ENCODE assay signal across 19 cellular contexts in the genomic region with DNA sequence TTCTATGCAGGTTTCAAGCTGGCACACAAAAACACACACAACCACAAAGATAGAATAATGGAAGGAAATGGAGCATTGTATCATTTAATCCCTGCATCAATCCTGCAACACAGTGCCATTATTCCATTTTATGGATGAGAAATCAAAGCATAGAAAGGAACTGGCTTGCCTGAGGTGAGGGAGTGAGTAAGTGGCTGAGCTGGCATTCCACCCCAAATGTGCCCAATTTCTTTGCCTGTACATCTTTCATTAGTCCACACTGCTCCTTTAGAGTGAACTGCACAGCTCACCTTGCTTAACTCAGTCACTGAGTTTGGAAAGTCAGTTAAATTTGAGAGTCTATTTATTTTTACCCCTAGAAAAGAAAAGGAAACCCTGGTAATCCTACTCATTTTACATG. TPM values are rescaled to one million over a fixed set of nuclear protein-coding genes. Genes with fewer than 3 reads are reported as not detected.
DNase-seq lines count a peak whose midpoint lies in the region; ATAC-seq, FAIRE-seq and TF ChIP-seq lines count a peak whose summit lies in the region.
"Had no signal": no experiment of that assay in that cellular context is flagged by ENCODE, and none has a peak within 500 bp of the region (broad histone marks: within the 10 kb centered on the region; RNA-seq: fewer than 3 reads in every experiment).

No MANE protein-coding gene starts in this region.

- FAIRE-seq in endothelial cell of umbilical vein (lab: Jason Lieb, UNC), result no peak
- FAIRE-seq: GM12878, H1, RCC 7860 had no signal

- H3K36me3 ChIP-seq in left ventricle myocardium inferior (no peaks in the 10 kb centered on the region), endothelial cell of umbilical vein (ENCODE audit: control insufficient read depth in 2 of 2, extremely low read depth in 1 of 2, insufficient read depth in 2 of 2, low read length in 2 of 2) (no peaks in the 10 kb centered on the region)

- dilution Hi-C loops in endothelial cell of umbilical vein (cut with MboI; ENCODE audit: extremely low pct_ligation_motif_present, low sequenced_read_pairs), result no loop called here

- no peak for DNase-seq in left ventricle myocardium inferior
- no peak for DNase-seq in right cardiac atrium
- no peak for DNase-seq in endothelial cell of umbilical vein (ENCODE audit: low read depth, low spot score)
- no peak for DNase-seq in omental fat pad (ENCODE audit: low spot score)
- DNase-seq in germinal center (ENCODE audit: low spot score), result no peak
- no peak for DNase-seq in nucleus accumbens (lab: John Stamatoyannopoulos, UW)
- DNase-seq in NCI-H1048 (lab: John Stamatoyannopoulos, UW), result no peak
- DNase-seq: DMS 273 treated with DMSO at 0.1 percent for 48 hours, GDM1, KBM-7, NCI-H1092, NCI-H524, SIG-M5 had no signal

- no peak for TF ChIP-seq POLR2A in endothelial cell of umbilical vein (IDR thresholded peaks at IDR 0.05; ENCODE audit: low read depth, low read length)

- H3K27me3 ChIP-seq in left ventricle myocardium inferior (ENCODE audit: low read depth), result no peaks in the 10 kb centered on the region
- no peaks in the 10 kb centered on the region for H3K27me3 ChIP-seq in right cardiac atrium (ENCODE audit: control insufficient read depth, insufficient read depth)
- H3K27me3 ChIP-seq in endothelial cell of umbilical vein (ENCODE audit: control insufficient read depth in 2 of 2, insufficient read depth in 2 of 2, low read length in 2 of 2), result no peaks in the 10 kb centered on the region

- H3K4me3 ChIP-seq in left ventricle myocardium inferior (no peak overlapping the region), right cardiac atrium (ENCODE audit: low read length) (no peak overlapping the region), endothelial cell of umbilical vein (replicated peaks in 1 of 3; ENCODE audit: insufficient read depth in 1 of 3, low read depth in 1 of 3, low read length in 3 of 3) (no peak overlapping the region)
- H3K4me3 ChIP-seq: GM12878 had no signal

- CTCF ChIA-PET in endothelial cell of umbilical vein (lab: Charles Lee), result interaction anchor here (0.8 to 2.1 kb wide), 5 partner anchors 10 to 49 kb away, joined by 3 to 8 read pairs (median 3); no protein-coding TSS in a partner anchor

- H3K9ac ChIP-seq in endothelial cell of umbilical vein (replicated peaks; ENCODE audit: extremely low read depth, insufficient read depth, low read length), result no peak overlapping the region

- BruUV-seq in endothelial cell of umbilical vein (replicated peaks; lab: Mats Ljungman, UMichigan), result no TSS peak

- no peaks in the 10 kb centered on the region for H3K9me1 ChIP-seq in endothelial cell of umbilical vein (replicated peaks; ENCODE audit: control insufficient read depth, extremely low read depth, insufficient read depth, low read length)

- H4K20me1 ChIP-seq in endothelial cell of umbilical vein (replicated peaks; ENCODE audit: control insufficient read depth, extremely low read depth, insufficient read depth, low read length), result no peaks in the 10 kb centered on the region

- peak overlapping the region; percentile 21 for H2AFZ ChIP-seq in endothelial cell of umbilical vein (ENCODE audit: low read depth, low read length)

- TF ChIP-seq CTCF in left ventricle myocardium inferior (IDR thresholded peaks at IDR 0.05; ENCODE audit: borderline replicate concordance), result no peak
- no peak for TF ChIP-seq CTCF in endothelial cell of umbilical vein (IDR thresholded peaks at IDR 0.05; ENCODE audit: extremely low read depth in 1 of 2, insufficient read depth in 1 of 2, low read depth in 1 of 2, low read length in 2 of 2)
- no peak for TF ChIP-seq CTCF in omental fat pad (IDR thresholded peaks at IDR 0.05)

- H3K79me2 ChIP-seq in endothelial cell of umbilical vein (ENCODE audit: control insufficient read depth, insufficient read depth, low read length), result no peaks in the 10 kb centered on the region

- ATAC-seq in right cardiac atrium (no peak), omental fat pad (ENCODE audit: low FRiP score) (peak; percentile 16), HG02981 (IDR thresholded peaks at IDR 0.05; ENCODE audit: unreplicated experiment) (no peak)
- ATAC-seq: GM12878 had no signal

- POLR2A ChIA-PET in endothelial cell of umbilical vein (lab: Charles Lee), result no interaction called here

- peak overlapping the region; percentile 87 for H3K4me2 ChIP-seq in endothelial cell of umbilical vein (ENCODE audit: insufficient read depth, low read length)

- intact Hi-C loops in left ventricle myocardium inferior (cut with micrococcal nuclease) (no loop called here), right cardiac atrium (cut with DNase I) (no loop called here), endothelial cell of umbilical vein (cut with micrococcal nuclease) (no loop called here)

- H3K9me3 ChIP-seq in left ventricle myocardium inferior (replicated peaks) (no peaks in the 10 kb centered on the region), right cardiac atrium (ENCODE audit: control insufficient read depth, low read length) (no peaks in the 10 kb centered on the region), endothelial cell of umbilical vein (replicated peaks; ENCODE audit: control insufficient read depth, insufficient read depth, low read length) (no peaks in the 10 kb centered on the region)

- H3K4me1 ChIP-seq in left ventricle myocardium inferior (peaks cover 27% of the 10 kb centered on the region), right cardiac atrium (ENCODE audit: control insufficient read depth, insufficient read depth, low read length) (peaks cover 2% of the 10 kb centered on the region), endothelial cell of umbilical vein (ENCODE audit: control insufficient read depth, extremely low read depth, insufficient read depth, low read length) (peaks cover 25% of the 10 kb centered on the region)

- H3K27ac ChIP-seq in left ventricle myocardium inferior (replicated peaks) (peak overlapping the region; percentile 38), right cardiac atrium (ENCODE audit: low read length) (no peak overlapping the region), endothelial cell of umbilical vein (ENCODE audit: insufficient read depth, low read depth, low read length) (peak overlapping the region; percentile 53)
- H3K27ac ChIP-seq: C4-2B had no signal

TF ChIP-seq in endothelial cell of umbilical vein, 7 proteins besides CTCF, POLR2A, EP300 and RAD21:
- no peak for TF ChIP-seq JUN (IDR thresholded peaks at IDR 0.05; ENCODE audit: borderline replicate concordance, insufficient read depth, insufficient read length, low read depth)
- TF ChIP-seq GATA2 (IDR thresholded peaks at IDR 0.05; ENCODE audit: insufficient read depth, insufficient read length, low read depth, low read length), result no peak
- TF ChIP-seq FOS (IDR thresholded peaks at IDR 0.05; ENCODE audit: borderline replicate concordance, insufficient read depth, low read length), result no peak
- no peak for TF ChIP-seq POLR2AphosphoS5 (IDR thresholded peaks at IDR 0.05; ENCODE audit: insufficient read depth, low read depth, low read length)
- no peak for TF ChIP-seq MYC (IDR thresholded peaks at IDR 0.05; ENCODE audit: low read depth, low read length)
- TF ChIP-seq EZH2 (IDR thresholded peaks at IDR 0.05; ENCODE audit: borderline replicate concordance, low read depth, low read length, severe bottlenecking), result no peak
- TF ChIP-seq MAX (IDR thresholded peaks at IDR 0.05; ENCODE audit: insufficient read depth, insufficient read length), result no peak

RNA-seq across cellular contexts. Expression of gene ZNF366, which starts 28.9 kb away (rescaled TPM):
- total RNA-seq in left ventricle myocardium inferior (8.1 TPM), right cardiac atrium (1 to 10 TPM; 4.5 to 8.1 (median 6.1) TPM), endothelial cell of umbilical vein (4.1 and 4.6 TPM in 2 replicates), omental fat pad (10 to 100 TPM in 2 of 4 donors, 1 to 10 TPM in 1, under 1 TPM in 1; 0.74 to 25.2 (median 6.5) TPM)
- polyA plus RNA-seq in right cardiac atrium (2.5 TPM), endothelial cell of umbilical vein (1.2 and 1.3 TPM in 2 replicates)
- 0.75 and 0.78 TPM in 2 replicates for polyA plus RNA-seq in endothelial cell of umbilical vein (2011; cell fraction: cytosol; rRNA removed)
- 0.72 and 1.2 TPM in 2 replicates for polyA plus RNA-seq in endothelial cell of umbilical vein (2011; cell fraction: nucleus; rRNA removed)
- polyA plus RNA-seq in endothelial cell of umbilical vein (2012), result 0.11 and 0.33 TPM in 2 replicates
- 3.2 and 3.4 TPM in 2 replicates for polyA minus RNA-seq in endothelial cell of umbilical vein
- polyA minus RNA-seq in endothelial cell of umbilical vein (2011; cell fraction: cytosol; rRNA and poly(A)+ RNA removed), result not detected
- polyA minus RNA-seq in endothelial cell of umbilical vein (2011; cell fraction: nucleus; rRNA and poly(A)+ RNA removed), result 0.96 and 1.6 TPM in 2 replicates
- total RNA-seq: A172, H1 had no signal
- polyA plus RNA-seq: H1 had no signal
